Comparison of ENCODE assay signal across 8 cellular contexts in genomic region chr16:21819617-21820016, GRCh38. TPM values are rescaled to one million over a fixed set of nuclear protein-coding genes. Genes with fewer than 3 reads are reported as not detected.
DNase-seq lines count a peak whose midpoint lies in the region; ATAC-seq and TF ChIP-seq lines count a peak whose summit lies in the region.
"Not testable (repeated sequence)": the region's sequence is repeated elsewhere in the genome, so short reads cannot be mapped to it uniquely, and the experiment has no call there.

No MANE protein-coding gene starts in this region.

- not testable (repeated sequence) for H3K9me3 Mint-ChIP-seq in CD4-positive, alpha-beta T cell; WTC11; osteocyte (ENCODE audit: unreplicated experiment)

- not testable (repeated sequence) for H3K4me3 ChIP-seq in KMS-11 (IDR thresholded peaks at IDR 0.05; ENCODE audit: insufficient read depth, low read depth, low read length)
- H3K4me3 ChIP-seq in astrocyte of the cerebellum (ENCODE audit: low read depth, low read length) (peak overlapping the region; percentile 42), esophagus muscularis mucosa (peak overlapping the region; percentile 58 to 74 (median 61)), left lung (peak overlapping the region; percentile 47 to 56), thoracic aorta (peak overlapping the region; percentile 87)

- H3K27ac Mint-ChIP-seq in CD4-positive, alpha-beta T cell = peak overlapping the region; percentile 97
- not testable (repeated sequence) for H3K27ac Mint-ChIP-seq in WTC11
- H3K27ac Mint-ChIP-seq in osteocyte (ENCODE audit: unreplicated experiment) = peak overlapping the region; percentile 93

- not testable (repeated sequence) for DNase-seq in CD4-positive, alpha-beta T cell; WTC11 (ENCODE audit: low spot score); astrocyte of the cerebellum (ENCODE audit: low read depth); esophagus muscularis mucosa (ENCODE audit: extremely low spot score); left lung; osteocyte (ENCODE audit: extremely low spot score, unreplicated experiment); thoracic aorta (ENCODE audit: low spot score)

- peaks cover 28% of the 10 kb centered on the region for H3K36me3 Mint-ChIP-seq in CD4-positive, alpha-beta T cell (ENCODE audit: low read depth)
- not testable (repeated sequence) for H3K36me3 Mint-ChIP-seq in WTC11; osteocyte (ENCODE audit: unreplicated experiment)

- H4K20me1 ChIP-seq in KMS-11 (ENCODE audit: insufficient read depth) = not testable (repeated sequence)

- H3K9me3 ChIP-seq in CD4-positive, alpha-beta T cell (ENCODE audit: control insufficient read depth, low read length); esophagus muscularis mucosa; left lung; thoracic aorta: not testable (repeated sequence)

- POLR2A ChIA-PET in CD4-positive, alpha-beta T cell (lab: Charles Lee) = interaction anchor here (0.9 to 3.0 kb wide), 3 partner anchors 133 to 370 kb away, joined by 3 to 18 read pairs (median 4); partner anchors contain the start of gene UQCRC2
- POLR2A ChIA-PET in WTC11 (lab: Charles Lee) = interaction anchor here (0.6 to 0.8 kb wide), 3 partner anchors 134 to 1126 kb away, joined by 3 to 4 read pairs (median 3); no protein-coding TSS in a partner anchor

- CTCF ChIA-PET in CD4-positive, alpha-beta T cell (lab: Charles Lee) = not testable (repeated sequence)
- CTCF ChIA-PET in WTC11 (lab: Charles Lee) = interaction anchor here (0.6 to 1.2 kb wide), 2 partner anchors 148 to 279 kb away, joined by 3 to 4 read pairs; no protein-coding TSS in a partner anchor

- 49% methylated on average over 10 of the region's 10 CpGs for WGBS in esophagus muscularis mucosa

- not testable (repeated sequence) for H3K9ac ChIP-seq in KMS-11

- H3K4me2 ChIP-seq in KMS-11 = peak overlapping the region; percentile 26

- TF ChIP-seq CTCF in CD4-positive, alpha-beta T cell (IDR thresholded peaks at IDR 0.05); KMS-11 (conservative IDR thresholded peaks at IDR 0.05; ENCODE audit: low read depth, low read length); WTC11 (IDR thresholded peaks at IDR 0.05); astrocyte of the cerebellum (IDR thresholded peaks at IDR 0.05; ENCODE audit: low read depth, low read length, missing control alignments); esophagus muscularis mucosa (IDR thresholded peaks at IDR 0.05); left lung (IDR thresholded peaks at IDR 0.05); osteocyte (IDR thresholded peaks at IDR 0.05); thoracic aorta (IDR thresholded peaks at IDR 0.05): not testable (repeated sequence)

- H3K79me2 ChIP-seq in KMS-11 (ENCODE audit: insufficient read depth, low read depth) = not testable (repeated sequence)

- not testable (repeated sequence) for H3K27me3 Mint-ChIP-seq in CD4-positive, alpha-beta T cell; WTC11 (ENCODE audit: low read depth); osteocyte (ENCODE audit: unreplicated experiment)

- H3K27ac ChIP-seq in CD4-positive, alpha-beta T cell (ENCODE audit: low read depth, low read length); KMS-11: not testable (repeated sequence)
- H3K27ac ChIP-seq in esophagus muscularis mucosa (replicated peaks in 1 of 4) = peak overlapping the region in 3 of 4 donors; percentile 68 to 84 (median 70)
- H3K27ac ChIP-seq in left lung = peak overlapping the region in 1 of 2 donors; percentile 86
- peak overlapping the region in 1 of 2 donors; percentile 64 for H3K27ac ChIP-seq in thoracic aorta

- ATAC-seq in CD4-positive, alpha-beta T cell (ENCODE audit: poor library complexity); WTC11; left lung; thoracic aorta (ENCODE audit: insufficient number of reproducible peaks, low FRiP score, low read depth): not testable (repeated sequence)

- not testable (repeated sequence) for H2AFZ ChIP-seq in KMS-11 (ENCODE audit: low read depth)

- H3K4me1 ChIP-seq in KMS-11 (ENCODE audit: low read depth, poor library complexity, severe bottlenecking); thoracic aorta (ENCODE audit: control insufficient read depth in 1 of 2, low read depth in 2 of 2): not testable (repeated sequence)
- H3K4me1 ChIP-seq in esophagus muscularis mucosa (peaks cover 3 to 11% (median 6%) of the 10 kb centered on the region in 4 donors), left lung (peaks cover 0 to 21% of the 10 kb centered on the region in 2 donors)

- H3K27me3 ChIP-seq in CD4-positive, alpha-beta T cell (ENCODE audit: control insufficient read depth, insufficient read depth, low read length); KMS-11 (ENCODE audit: insufficient read depth, low read depth); esophagus muscularis mucosa; left lung; thoracic aorta (replicated peaks; ENCODE audit: insufficient read depth): not testable (repeated sequence)

- TF ChIP-seq EP300 in esophagus muscularis mucosa (IDR thresholded peaks at IDR 0.05) = not testable (repeated sequence)

- not testable (repeated sequence) for H3K36me3 ChIP-seq in KMS-11 (ENCODE audit: insufficient read depth); thoracic aorta
- H3K36me3 ChIP-seq in esophagus muscularis mucosa (peaks cover 4 to 24% (median 6%) of the 10 kb centered on the region in 4 donors), left lung (peaks cover 0 to 19% of the 10 kb centered on the region in 2 donors)

- in situ Hi-C loops in astrocyte of the cerebellum (cut with HindIII; ENCODE audit: low sequenced_read_pairs) = not testable (repeated sequence)

- TF ChIP-seq POLR2A in esophagus muscularis mucosa (IDR thresholded peaks at IDR 0.05; ENCODE audit: low read depth) = not testable (repeated sequence)

- H3K4me3 Mint-ChIP-seq in CD4-positive, alpha-beta T cell = peak overlapping the region; percentile 92
- H3K4me3 Mint-ChIP-seq in WTC11 (peak overlapping the region; percentile 88), osteocyte (ENCODE audit: unreplicated experiment) (peak overlapping the region; percentile 81)

- intact Hi-C loops in CD4-positive, alpha-beta T cell (cut with DNase I, micrococcal nuclease) = loop anchor here (5.0 to 10.0 kb wide), 2 partner anchors 133 to 365 kb away; partner anchors contain the start of gene UQCRC2 (in 1 of the 2)
- intact Hi-C loops in esophagus muscularis mucosa (cut with DNase I); left lung (cut with DNase I): not testable (repeated sequence)

- H3K4me1 Mint-ChIP-seq in CD4-positive, alpha-beta T cell (ENCODE audit: low read depth) = peaks cover 26% of the 10 kb centered on the region
- H3K4me1 Mint-ChIP-seq in WTC11 = not testable (repeated sequence)
- H3K4me1 Mint-ChIP-seq in osteocyte (ENCODE audit: unreplicated experiment) = peaks cover 11% of the 10 kb centered on the region

RNA-seq across cellular contexts. Expression of gene NPIPB4, which starts 37.9 kb away (rescaled TPM):
- 100 to 1,000 TPM; 185 to 206 TPM for total RNA-seq in CD4-positive, alpha-beta T cell
- 56.8 to 64.3 TPM (median 58.5 TPM) in 3 replicates for total RNA-seq in WTC11 (2021)
- 10 to 100 TPM; 15.4 to 60.2 (median 21.5) TPM for total RNA-seq in esophagus muscularis mucosa
- 100 to 1,000 TPM in 1 of 2 donors, 10 to 100 TPM in 1; 86.3 to 203 TPM for total RNA-seq in left lung
- total RNA-seq in osteocyte = 153 and 163 TPM in 2 replicates
- 100 to 1,000 TPM; 114 to 140 TPM for total RNA-seq in thoracic aorta
